In genomic region chr19:45514376-45515051, GRCh38 we compare ENCODE assay signal across 1 cellular context.
TF ChIP-seq lines count a peak whose summit lies in the region.

No MANE protein-coding gene starts in this region.

TF ChIP-seq in HepG2, 621 proteins besides CTCF, POLR2A, EP300 and RAD21 (continued from another document and continues in another):
- TF ChIP-seq ZNF441 (CRISPR knock-in tag; IDR thresholded peaks at IDR 0.05; ENCODE audit: borderline replicate concordance) (0 out of 2 replicates have a peak, but pooled peaks have one; percentile 27), ZNF282 (IDR thresholded peaks at IDR 0.05; ENCODE audit: partially characterized antibody) (no peak), PLSCR1 (CRISPR knock-in tag; IDR thresholded peaks at IDR 0.05; ENCODE audit: borderline replicate concordance) (no peak), ZKSCAN5 (CRISPR knock-in tag; IDR thresholded peaks at IDR 0.05) (no peak), ATRX (CRISPR knock-in tag; IDR thresholded peaks at IDR 0.05; ENCODE audit: borderline replicate concordance) (no peak), NAIF1 (CRISPR knock-in tag; IDR thresholded peaks at IDR 0.05; ENCODE audit: borderline replicate concordance) (no peak), CC2D1A (CRISPR knock-in tag; IDR thresholded peaks at IDR 0.05) (no peak), ZNF343 (CRISPR knock-in tag; IDR thresholded peaks at IDR 0.05) (no peak), JUNB (CRISPR knock-in tag; IDR thresholded peaks at IDR 0.05; ENCODE audit: borderline replicate concordance) (no peak), HNF1B (CRISPR knock-in tag; IDR thresholded peaks at IDR 0.05) (peak; percentile 58; the same call in 1 of the 2 replicates), CEBPG (CRISPR knock-in tag; IDR thresholded peaks at IDR 0.05) (peak; percentile 32; the same call in 1 of the 2 replicates), SKI (IDR thresholded peaks at IDR 0.05; ENCODE audit: partially characterized antibody) (peak; percentile 26), ZMYM3 (CRISPR knock-in tag; IDR thresholded peaks at IDR 0.05) (peak; percentile 95), ZNF331 (CRISPR knock-in tag; IDR thresholded peaks at IDR 0.05) (peak; percentile 36; the same call in 1 of the 2 replicates), ZNF251 (CRISPR knock-in tag; IDR thresholded peaks at IDR 0.05) (no peak), ZNF234 (CRISPR knock-in tag; conservative IDR thresholded peaks at IDR 0.05) (no peak), ZNF432 (CRISPR knock-in tag; IDR thresholded peaks at IDR 0.05; ENCODE audit: borderline replicate concordance) (no peak), ZNF552 (CRISPR knock-in tag; IDR thresholded peaks at IDR 0.05; ENCODE audit: borderline replicate concordance) (no peak), STAT5B (CRISPR knock-in tag; IDR thresholded peaks at IDR 0.05) (no peak), SIN3A (IDR thresholded peaks at IDR 0.05; ENCODE audit: borderline replicate concordance, low read depth, low read length) (no peak), MTA1 (CRISPR knock-in tag; IDR thresholded peaks at IDR 0.05; ENCODE audit: borderline replicate concordance) (peak; percentile 59; the same call in 1 of the 2 replicates), SPEN (CRISPR knock-in tag; IDR thresholded peaks at IDR 0.05; ENCODE audit: low read depth) (peak; percentile 60), FOXK1 (CRISPR knock-in tag; IDR thresholded peaks at IDR 0.05; ENCODE audit: borderline replicate concordance, low read depth) (no peak), MYC (CRISPR knock-in tag; IDR thresholded peaks at IDR 0.05; ENCODE audit: borderline replicate concordance) (peak; percentile 78; the same call in 1 of the 2 replicates), CREM (IDR thresholded peaks at IDR 0.05) (peak; percentile 46; the same call in 1 of the 2 replicates), CREM (CRISPR knock-in tag; IDR thresholded peaks at IDR 0.05) (no peak), KMT2A (CRISPR knock-in tag; IDR thresholded peaks at IDR 0.05) (no peak), NFYC (CRISPR knock-in tag; IDR thresholded peaks at IDR 0.05) (no peak), ONECUT2 (CRISPR knock-in tag; IDR thresholded peaks at IDR 0.05) (no peak), REXO4 (CRISPR knock-in tag; IDR thresholded peaks at IDR 0.05; ENCODE audit: borderline replicate concordance) (no peak), NRL (CRISPR knock-in tag; IDR thresholded peaks at IDR 0.05; ENCODE audit: borderline replicate concordance) (no peak), ZFP37 (CRISPR knock-in tag; IDR thresholded peaks at IDR 0.05; ENCODE audit: borderline replicate concordance) (peak; percentile 84; the same call in 1 of the 2 replicates), BRCA1 (CRISPR knock-in tag; IDR thresholded peaks at IDR 0.05) (no peak), LBX2 (CRISPR knock-in tag; IDR thresholded peaks at IDR 0.05; ENCODE audit: borderline replicate concordance) (no peak), CREB3 (CRISPR knock-in tag; IDR thresholded peaks at IDR 0.05) (no peak), SOX6 (IDR thresholded peaks at IDR 0.05) (no peak), SOX6 (CRISPR knock-in tag; IDR thresholded peaks at IDR 0.05) (peak; percentile 71; the same call in 1 of the 2 replicates), HMGXB3 (CRISPR knock-in tag; IDR thresholded peaks at IDR 0.05; ENCODE audit: borderline replicate concordance) (no peak; the same call in 1 of the 2 replicates), RFXAP (CRISPR knock-in tag; IDR thresholded peaks at IDR 0.05; ENCODE audit: borderline replicate concordance) (0 out of 2 replicates have a peak, but pooled peaks have one; percentile 58), ZFP36 (IDR thresholded peaks at IDR 0.05; ENCODE audit: borderline replicate concordance, low read depth, low read length, partially characterized antibody) (peak; percentile 79), MIER2 (CRISPR knock-in tag; IDR thresholded peaks at IDR 0.05) (no peak), ZNF737 (CRISPR knock-in tag; IDR thresholded peaks at IDR 0.05; ENCODE audit: borderline replicate concordance) (no peak), ZNF17 (CRISPR knock-in tag; IDR thresholded peaks at IDR 0.05) (no peak), ZNF121 (CRISPR knock-in tag; IDR thresholded peaks at IDR 0.05) (peak; percentile 99), HOXA7 (CRISPR knock-in tag; IDR thresholded peaks at IDR 0.05) (no peak), RXRA (CRISPR knock-in tag; IDR thresholded peaks at IDR 0.05) (peak; percentile 56; the same call in 1 of the 2 replicates), ZNF260 (CRISPR knock-in tag; IDR thresholded peaks at IDR 0.05; ENCODE audit: borderline replicate concordance, low read depth) (no peak), ZSCAN25 (CRISPR knock-in tag; IDR thresholded peaks at IDR 0.05) (peak; percentile 66; the same call in 1 of the 2 replicates), DRAP1 (CRISPR knock-in tag; IDR thresholded peaks at IDR 0.05) (peak; percentile 20; the same call in 1 of the 2 replicates), HOXA5 (CRISPR knock-in tag; IDR thresholded peaks at IDR 0.05) (peak; percentile 25; the same call in 1 of the 2 replicates), ZNF530 (CRISPR knock-in tag; IDR thresholded peaks at IDR 0.05; ENCODE audit: low read depth) (no peak), ARNTL (CRISPR knock-in tag; IDR thresholded peaks at IDR 0.05) (0 out of 2 replicates have a peak, but pooled peaks have one; percentile 19), ZNF574 (CRISPR knock-in tag; IDR thresholded peaks at IDR 0.05) (peak; percentile 40), ZNF496 (CRISPR knock-in tag; IDR thresholded peaks at IDR 0.05; ENCODE audit: insufficient replicate concordance) (no peak), GATAD2A (CRISPR knock-in tag; IDR thresholded peaks at IDR 0.05) (peak; percentile 77), BCL6 (CRISPR knock-in tag; IDR thresholded peaks at IDR 0.05) (peak; percentile 20; the same call in 1 of the 2 replicates), ZEB1 (IDR thresholded peaks at IDR 0.05; ENCODE audit: insufficient replicate concordance, low read depth) (peak; percentile 22), SALL1 (CRISPR knock-in tag; IDR thresholded peaks at IDR 0.05) (peak; percentile 73), FOXP1 (IDR thresholded peaks at IDR 0.05) (no peak), FOXP1 (CRISPR knock-in tag; IDR thresholded peaks at IDR 0.05) (peak; percentile 25; the same call in 1 of the 2 replicates), DNMT3B (CRISPR knock-in tag; conservative IDR thresholded peaks at IDR 0.05) (no peak), HNRNPLL (IDR thresholded peaks at IDR 0.05; ENCODE audit: low read depth, low read length, poor library complexity, severe bottlenecking) (no peak), PAXIP1 (CRISPR knock-in tag; conservative IDR thresholded peaks at IDR 0.05) (peak; percentile 86)
